1 cellular context compared by ENCODE assay signal in the genomic region with DNA sequence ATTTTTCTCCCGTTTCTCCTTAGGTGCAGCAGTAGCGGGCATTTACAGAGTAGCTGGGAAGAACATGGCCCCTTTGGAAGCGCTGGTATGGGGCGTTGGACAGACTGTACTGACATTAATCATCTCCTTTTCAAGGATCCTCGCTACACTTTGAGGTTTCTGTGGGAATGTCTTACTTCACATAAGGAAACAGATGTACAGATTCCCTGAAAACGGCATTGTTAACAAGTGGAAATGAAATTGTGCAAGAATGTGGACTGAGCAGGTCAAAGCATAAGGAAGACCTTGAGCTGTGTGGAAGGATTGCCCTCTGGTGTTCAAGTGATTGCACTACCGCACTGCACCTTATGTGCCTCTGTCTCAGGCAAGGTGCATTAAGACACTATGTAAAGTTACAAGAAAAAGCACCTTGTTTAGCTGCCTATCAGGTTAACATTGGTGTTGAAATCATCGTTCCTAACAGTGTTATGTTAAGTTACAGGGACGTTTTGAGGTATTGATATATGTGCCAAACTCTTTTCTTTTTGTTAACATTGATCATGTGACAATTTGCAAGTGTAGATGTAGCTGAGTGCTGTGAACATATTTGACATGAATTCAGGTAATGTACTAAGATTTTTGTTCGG.
TF ChIP-seq lines count a peak whose summit lies in the region.

No MANE protein-coding gene starts in this region.

TF ChIP-seq in H1, 55 proteins besides CTCF, POLR2A, EP300 and RAD21:
- TF ChIP-seq RXRA (IDR thresholded peaks at IDR 0.05; ENCODE audit: insufficient read depth, low read depth, low read length) (no peak), CEBPB (IDR thresholded peaks at IDR 0.05; ENCODE audit: low read depth, low read length) (peak; percentile 94), TEAD4 (IDR thresholded peaks at IDR 0.05; ENCODE audit: low read depth, low read length) (peak; percentile 40; the same call in 1 of the 2 replicates)
